Comparison of ENCODE assay signal across 23 cellular contexts in genomic region chr2:138742446-138743057, GRCh38. TPM values are rescaled to one million over a fixed set of nuclear protein-coding genes. Genes with fewer than 3 reads are reported as not detected.
A peak's percentile ranks its signal among the peaks of the same experiment; 100 is the strongest.
DNase-seq lines count a peak whose midpoint lies in the region; ATAC-seq lines count a peak whose summit lies in the region.
"Had no signal": no experiment of that assay in that cellular context is flagged by ENCODE, and none has a peak within 500 bp of the region (broad histone marks: within the 10 kb centered on the region; RNA-seq: fewer than 3 reads in every experiment).

No MANE protein-coding gene starts in this region.

- no peak for ATAC-seq in GM21528 (IDR thresholded peaks at IDR 0.05; ENCODE audit: low FRiP score, unreplicated experiment)
- ATAC-seq: K562 had no signal

- no peak overlapping the region for H3K4me3 ChIP-seq in skeletal muscle cell (ENCODE audit: low read depth, low read length)
- H3K4me3 ChIP-seq: K562, PC-9, SK-N-MC had no signal

- peak; percentile 50 for DNase-seq in NCI-H345 (lab: John Stamatoyannopoulos, UW)
- no peak for DNase-seq in NCI-H345 treated with DMSO at 0.1 percent for 48 hours (lab: John Stamatoyannopoulos, UW; ENCODE audit: unreplicated experiment)
- DNase-seq in NCI-H446 treated with DMSO at 0.1 percent for 48 hours (lab: John Stamatoyannopoulos, UW): peak; percentile 43
- peak; percentile 6 for DNase-seq in cerebellum (ENCODE audit: low spot score)
- peak; percentile 43 for DNase-seq in skeletal muscle cell (ENCODE audit: low read depth)
- no peak for DNase-seq in HUDEP-2 (lab: John Stamatoyannopoulos, UW; ENCODE audit: unreplicated experiment in 76 of 76)
- DNase-seq: CD4-positive, CD25-positive, alpha-beta regulatory T cell; COR-L47; DND-41; MM.1S; NCI-H1048; NCI-H1417 treated with DMSO at 0.1 percent for 48 hours; NCI-H2029 treated with DMSO at 0.1 percent for 48 hours; NCI-H226; NCI-H526; PC-9; RPMI8226; SHP77; SW 1271; T-helper 2 cell had no signal

RNA-seq across cellular contexts. Expression of gene NXPH2, which starts 37.6 kb away (rescaled TPM):
- total RNA-seq in cerebellum: 12.7 TPM
- total RNA-seq: CD4-positive, CD25-positive, alpha-beta regulatory T cell; K562; PC-9 had no signal

Comparison
In these comparisons a context has a peak if more than half of its experiments do, and no peak if none do; other contexts are left out.
1. DNase-seq: peak in NCI-H345 (single experiment), NCI-H446 treated with DMSO at 0.1 percent for 48 hours (single experiment), cerebellum (single experiment) and skeletal muscle cell (single experiment); none in NCI-H345 treated with DMSO at 0.1 percent for 48 hours (single experiment) and HUDEP-2 (0 of 76).